In the genomic region with DNA sequence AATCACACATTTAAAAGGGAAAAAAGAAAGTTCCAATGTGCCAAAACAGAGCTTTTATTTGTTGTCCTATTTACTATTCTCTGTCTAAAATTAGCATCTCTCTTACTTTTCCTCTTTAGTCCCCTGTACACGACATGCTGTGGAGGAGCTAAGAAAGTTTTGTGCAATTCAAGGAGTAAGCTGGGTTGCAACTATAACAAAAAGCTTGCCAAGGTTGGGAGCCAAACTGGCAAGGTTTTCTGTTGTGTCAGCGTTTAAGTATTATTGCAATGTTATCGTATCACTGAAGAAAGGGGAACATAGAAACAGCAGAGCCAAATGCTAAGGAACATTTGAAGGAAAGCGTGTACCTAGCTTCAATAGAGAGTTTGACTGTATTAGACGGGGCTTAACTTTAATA, we compare ENCODE assay signal across 12 cellular contexts.
DNase-seq lines count a peak whose midpoint lies in the region; ATAC-seq, FAIRE-seq and TF ChIP-seq lines count a peak whose summit lies in the region.
"Had no signal": no experiment of that assay in that cellular context is flagged by ENCODE, and none has a peak within 500 bp of the region (broad histone marks: within the 10 kb centered on the region; RNA-seq: fewer than 3 reads in every experiment).

No MANE protein-coding gene starts in this region.

- H2BK120ac ChIP-seq in IMR-90 (ENCODE audit: low read depth, low read length), result no peak overlapping the region

- no peaks in the 10 kb centered on the region for H3K79me2 ChIP-seq in HepG2 (ENCODE audit: insufficient read depth, low read length)

- H2BK20ac ChIP-seq in IMR-90 (ENCODE audit: low read depth, low read length), result no peak overlapping the region

- CTCF ChIA-PET in IMR-90 (lab: Yijun Ruan, JAX), result no interaction called here
- CTCF ChIA-PET in HepG2 (lab: Yijun Ruan, JAX; ENCODE audit: low intra/inter-chr PET ratio, low total read pairs), result no interaction called here

- TF ChIP-seq CTCF in IMR-90 (conservative IDR thresholded peaks at IDR 0.05; ENCODE audit: low read depth, low read length) (no peak), coronary artery (IDR thresholded peaks at IDR 0.05) (no peak), HepG2 (CRISPR knock-in tag; IDR thresholded peaks at IDR 0.05) (no peak)

- H3K4me1 ChIP-seq in IMR-90 (ENCODE audit: control insufficient read depth, insufficient read depth, low read length), result no peaks in the 10 kb centered on the region
- H3K4me1 ChIP-seq in HepG2 (ENCODE audit: insufficient read depth, low read length), result no peaks in the 10 kb centered on the region

- no peak overlapping the region for H3K4me2 ChIP-seq in IMR-90 (ENCODE audit: low read depth, low read length)
- H3K4me2 ChIP-seq in HepG2 (ENCODE audit: low read depth, low read length), result no peak overlapping the region

- DNase-seq in IMR-90 (peak; percentile 0), coronary artery (ENCODE audit: low spot score) (no peak), HepG2 (ENCODE audit: low spot score) (no peak)
- DNase-seq in stimulated activated naive B cell treated with anti-CD40 and anti-IgM and Interleukin-4, amounts not matched to agents 10 μg/mL and 1 μg/mL and 100 μg/mL, for 72 hours, result no peak
- DNase-seq in stimulated activated CD4-positive, alpha-beta T cell treated with anti-CD3 and anti-CD28 coated beads, Interleukin-4, amount 100 ng/mL, for 24 hours, result no peak
- DNase-seq in activated CD4-positive, alpha-beta T cell treated with anti-CD3 and anti-CD28 coated beads, Interleukin-2, amount 50 U/mL, for 4 hours, result no peak
- DNase-seq: activated naive CD4-positive, alpha-beta T cell treated with anti-CD3 and anti-CD28 coated beads for 36 hours; NCI-H1105 treated with DMSO at 0.1 percent for 48 hours; NCI-H748 treated with DMSO at 0.1 percent for 48 hours; SIG-M5 had no signal

- no peak overlapping the region for H2AFZ ChIP-seq in IMR-90 (replicated peaks; ENCODE audit: low read length, poor library complexity)
- no peak overlapping the region for H2AFZ ChIP-seq in HepG2 (ENCODE audit: low read length)

- no peak for TF ChIP-seq EP300 in HepG2 (IDR thresholded peaks at IDR 0.05; ENCODE audit: low read depth in 2 of 2, low read length in 2 of 2)
- no peak for TF ChIP-seq EP300 in HepG2 (CRISPR knock-in tag; IDR thresholded peaks at IDR 0.05; ENCODE audit: borderline replicate concordance)

- no peak overlapping the region for H2AK5ac ChIP-seq in IMR-90 (ENCODE audit: low read depth, low read length)

- no peak overlapping the region for H2AK9ac ChIP-seq in IMR-90 (replicated peaks; ENCODE audit: low read depth, low read length, poor library complexity)

- H3K27me3 Mint-ChIP-seq in stimulated activated naive B cell treated with anti-CD40 and anti-IgM and Interleukin-4, amounts not matched to agents 10 μg/mL and 1 μg/mL and 100 μg/mL, for 72 hours, result no peaks in the 10 kb centered on the region

- no peak overlapping the region for H4K91ac ChIP-seq in IMR-90 (ENCODE audit: insufficient read depth, low read depth, low read length)

- H3K9me1 ChIP-seq in IMR-90 (ENCODE audit: insufficient read depth, low read length), result no peaks in the 10 kb centered on the region

- H3K27ac ChIP-seq in IMR-90 (ENCODE audit: insufficient read depth, low read length) (no peak overlapping the region), coronary artery (no peak overlapping the region), HepG2 (ENCODE audit: extremely low read length, insufficient read depth, low read length) (no peak overlapping the region)

- H3K4ac ChIP-seq in IMR-90 (ENCODE audit: low read depth, low read length), result no peak overlapping the region

- TF ChIP-seq POLR2A in IMR-90 (IDR thresholded peaks at IDR 0.05; ENCODE audit: low read depth, low read length), result no peak
- no peak for TF ChIP-seq POLR2A in HepG2 (IDR thresholded peaks at IDR 0.05; ENCODE audit: insufficient read depth in 1 of 2, low read depth in 2 of 2, low read length in 2 of 2)

- no peak overlapping the region for H3K23ac ChIP-seq in IMR-90 (ENCODE audit: low read depth, low read length)

- H3K9me3 Mint-ChIP-seq in stimulated activated naive B cell treated with anti-CD40 and anti-IgM and Interleukin-4, amounts not matched to agents 10 μg/mL and 1 μg/mL and 100 μg/mL, for 72 hours, result no peaks in the 10 kb centered on the region

- ATAC-seq in IMR-90 (ENCODE audit: low read depth) (no peak), HepG2 (no peak), HG02623 (IDR thresholded peaks at IDR 0.05; ENCODE audit: unreplicated experiment) (no peak), GM21528 (IDR thresholded peaks at IDR 0.05; ENCODE audit: low FRiP score, unreplicated experiment) (no peak)
- no peak for ATAC-seq in stimulated activated naive B cell treated with anti-CD40 and anti-IgM and Interleukin-4, amounts not matched to agents 10 μg/mL and 1 μg/mL and 100 μg/mL, for 72 hours (replicated peaks)

- no peak overlapping the region for H2BK15ac ChIP-seq in IMR-90 (ENCODE audit: low read depth, low read length)

- peak overlapping the region; percentile 67 for H3K27ac Mint-ChIP-seq in stimulated activated naive B cell treated with anti-CD40 and anti-IgM and Interleukin-4, amounts not matched to agents 10 μg/mL and 1 μg/mL and 100 μg/mL, for 72 hours
- H3K27ac Mint-ChIP-seq: activated naive CD4-positive, alpha-beta T cell treated with anti-CD3 and anti-CD28 coated beads for 36 hours had no signal

- H4K5ac ChIP-seq in IMR-90 (ENCODE audit: low read depth, low read length), result no peak overlapping the region

- H2BK5ac ChIP-seq in IMR-90 (ENCODE audit: low read depth, low read length, poor library complexity, severe bottlenecking), result no peak overlapping the region

- in situ Hi-C loops in IMR-90 (cut with MboI; ENCODE audit: low sequenced_read_pairs), result no loop called here
- in situ Hi-C loops in HepG2 (cut with HindIII; ENCODE audit: extremely low pct_ligation_motif_present, low pct_unique_long_range_greater_than_20kb), result no loop called here

- peak overlapping the region; percentile 15 to 55 for H3K4me3 Mint-ChIP-seq in stimulated activated naive B cell treated with anti-CD40 and anti-IgM and Interleukin-4, amounts not matched to agents 10 μg/mL and 1 μg/mL and 100 μg/mL, for 72 hours
- H3K4me3 Mint-ChIP-seq: activated naive CD4-positive, alpha-beta T cell treated with anti-CD3 and anti-CD28 coated beads for 36 hours had no signal

- H3K4me3 ChIP-seq in IMR-90 (ENCODE audit: insufficient read depth, low read depth, low read length) (no peak overlapping the region), coronary artery (peak overlapping the region; percentile 17), HepG2 (replicated peaks in 1 of 3; ENCODE audit: insufficient read depth in 1 of 3, low read depth in 2 of 3, low read length in 3 of 3) (no peak overlapping the region)

- no peak overlapping the region for H3K56ac ChIP-seq in IMR-90 (ENCODE audit: extremely low read depth, insufficient read depth, low read length)

- intact Hi-C loops in IMR-90 (cut with micrococcal nuclease) (no loop called here), HepG2 (cut with micrococcal nuclease; ENCODE audit: unreplicated experiment) (no loop called here)

- H3K27me3 ChIP-seq in IMR-90 (ENCODE audit: control insufficient read depth, insufficient read depth, low read length), result no peaks in the 10 kb centered on the region
- no peaks in the 10 kb centered on the region for H3K27me3 ChIP-seq in HepG2 (ENCODE audit: control insufficient read depth in 1 of 2, insufficient read depth in 2 of 2, low read length in 2 of 2)

- no peak for FAIRE-seq in HepG2 (lab: Jason Lieb, UNC)

- H3K9ac ChIP-seq in IMR-90 (ENCODE audit: low read depth, low read length) (no peak overlapping the region), HepG2 (ENCODE audit: insufficient read depth, low read depth, low read length) (no peak overlapping the region)

- H3K79me1 ChIP-seq in IMR-90 (ENCODE audit: low read depth in 1 of 2, low read length in 2 of 2), result no peaks in the 10 kb centered on the region

- dilution Hi-C loops in IMR-90 (cut with HindIII; ENCODE audit: low sequenced_read_pairs, unreplicated experiment), result no loop called here

- H3K4me1 Mint-ChIP-seq in stimulated activated naive B cell treated with anti-CD40 and anti-IgM and Interleukin-4, amounts not matched to agents 10 μg/mL and 1 μg/mL and 100 μg/mL, for 72 hours, result peaks cover 18 to 29% of the 10 kb centered on the region in 2 donors

- TF ChIP-seq RAD21 in IMR-90 (IDR thresholded peaks at IDR 0.05; ENCODE audit: low read length) (no peak), HepG2 (CRISPR knock-in tag; IDR thresholded peaks at IDR 0.05) (no peak)

- BruUV-seq in IMR-90 (replicated peaks; lab: Mats Ljungman, UMichigan), result no TSS peak
- no TSS peak for BruUV-seq in HepG2 (replicated peaks; lab: Mats Ljungman, UMichigan)

- no peak overlapping the region for H4K8ac ChIP-seq in IMR-90 (ENCODE audit: low read depth in 2 of 2, low read length in 2 of 2)

- H3K14ac ChIP-seq in IMR-90 (replicated peaks; ENCODE audit: low read depth, low read length), result no peak overlapping the region

- H3K36me3 Mint-ChIP-seq in stimulated activated naive B cell treated with anti-CD40 and anti-IgM and Interleukin-4, amounts not matched to agents 10 μg/mL and 1 μg/mL and 100 μg/mL, for 72 hours, result no peaks in the 10 kb centered on the region

- 0% methylated on average over 1 of the region's 5 CpGs; no CpG with 5 or more reads in 1 of the 2 experiments for WGBS in IMR-90 (ENCODE audit: extremely low coverage in 2 of 2, insufficient read length in 1 of 2), 2 experiments
- 2% methylated on average over 5 of the region's 5 CpGs for WGBS in HepG2 (ENCODE audit: low lambda C conversion rate)

- no peaks in the 10 kb centered on the region for H3K9me3 ChIP-seq in IMR-90 (ENCODE audit: control insufficient read depth, insufficient read depth, low read length)
- H3K9me3 ChIP-seq in HepG2 (ENCODE audit: low read length), result no peaks in the 10 kb centered on the region

- H3K36me3 ChIP-seq in IMR-90 (ENCODE audit: control insufficient read depth, insufficient read depth, low read length) (no peaks in the 10 kb centered on the region), HepG2 (replicated peaks in 1 of 2; ENCODE audit: control insufficient read depth in 1 of 2, insufficient read depth in 2 of 2, low read length in 2 of 2) (no peaks in the 10 kb centered on the region)

- no peak overlapping the region for H3K18ac ChIP-seq in IMR-90 (ENCODE audit: low read depth, low read length)

- POLR2A ChIA-PET in IMR-90 (lab: Charles Lee; ENCODE audit: unreplicated experiment) (no interaction called here), HepG2 (lab: Yijun Ruan, JAX) (no interaction called here)

- H4K20me1 ChIP-seq in IMR-90 (ENCODE audit: insufficient read depth, low read length), result no peaks in the 10 kb centered on the region
- H4K20me1 ChIP-seq in HepG2 (ENCODE audit: insufficient read depth, low read length), result no peaks in the 10 kb centered on the region

TF ChIP-seq in IMR-90, 13 proteins besides CTCF, POLR2A, EP300 and RAD21:
- TF ChIP-seq RCOR1 (IDR thresholded peaks at IDR 0.05; ENCODE audit: insufficient replicate concordance, low read length), result no peak
- TF ChIP-seq MAFK (IDR thresholded peaks at IDR 0.05; ENCODE audit: low read depth, low read length), result peak; percentile 83

TF ChIP-seq in HepG2, 621 proteins besides CTCF, POLR2A, EP300 and RAD21 (continues in another document):
- TF ChIP-seq MAFK (conservative IDR thresholded peaks at IDR 0.05 in 1 of 2, IDR thresholded peaks at IDR 0.05 in 1 of 2; ENCODE audit: low read length in 2 of 2) (peak; percentile 58 to 89; a peak in 3 of 4 replicates), MAFF (IDR thresholded peaks at IDR 0.05; ENCODE audit: low read depth, low read length) (peak; percentile 78)
